In the genomic region with DNA sequence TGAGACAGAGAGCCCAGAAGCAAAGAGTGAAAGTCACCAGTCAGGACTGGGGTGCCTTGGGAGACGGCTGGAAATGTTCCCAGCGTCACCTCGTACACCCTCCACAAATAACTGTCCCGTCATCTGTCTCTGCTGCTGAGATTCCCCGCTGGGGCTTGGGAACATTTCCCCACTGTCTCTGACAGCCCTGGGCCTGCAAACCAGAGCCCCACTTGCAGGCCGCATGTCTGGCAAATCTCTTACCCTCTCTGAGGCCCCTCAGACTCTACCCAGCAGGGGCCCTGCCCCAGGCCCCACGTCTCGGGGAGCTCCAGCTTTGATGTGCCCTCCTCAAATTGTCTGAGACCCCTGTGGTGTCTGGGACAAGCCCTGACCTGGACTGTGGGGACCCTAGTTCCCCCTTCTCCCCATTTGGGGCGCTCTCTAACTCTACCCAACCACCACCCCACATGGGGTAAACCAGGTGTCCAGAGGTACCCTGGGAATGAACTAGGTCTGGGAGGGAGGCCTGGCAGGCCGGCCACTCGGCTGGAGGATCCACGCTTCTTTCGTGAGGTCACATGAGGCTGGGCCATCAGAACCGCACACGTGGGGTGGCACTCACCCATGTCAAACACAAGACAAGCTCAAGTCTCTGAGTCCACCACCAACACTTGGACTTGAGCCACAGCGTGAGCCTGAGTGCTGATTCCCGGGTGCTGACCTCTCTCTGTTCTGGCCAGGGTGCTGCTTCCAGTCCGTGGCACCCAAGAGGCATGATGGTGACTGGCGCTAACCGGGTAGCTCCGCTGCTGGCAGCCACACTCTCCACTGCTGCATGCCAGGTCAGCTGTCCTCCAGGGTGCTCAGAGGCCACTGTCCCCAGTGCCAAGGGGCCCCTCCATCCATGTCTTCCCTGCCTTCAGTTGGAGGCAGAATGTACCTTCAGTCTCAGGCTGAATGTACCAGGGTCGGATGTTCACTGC, we compare ENCODE assay signal across 24 cellular contexts. TPM values are rescaled to one million over a fixed set of nuclear protein-coding genes. Genes with fewer than 3 reads are reported as not detected.
"Had no signal": no experiment of that assay in that cellular context is flagged by ENCODE, and none has a peak within 500 bp of the region (broad histone marks: within the 10 kb centered on the region; RNA-seq: fewer than 3 reads in every experiment).

No MANE protein-coding gene starts in this region.

- H3K36me3 ChIP-seq: cardiac muscle cell, heart right ventricle, uterus had no signal

- H3K27me3 ChIP-seq: body of pancreas, testis, uterus had no signal

- H3K36me3 Mint-ChIP-seq: activated CD4-positive, alpha-beta memory T cell treated with anti-CD3 and anti-CD28 coated beads for 36 hours; activated naive CD4-positive, alpha-beta T cell treated with anti-CD3 and anti-CD28 coated beads, Interleukin-2, amount 10 ng/mL, durations not matched to agents 7 days and 5 days; memory B cell; WTC11 had no signal

- H3K9me3 ChIP-seq: body of pancreas, testis, uterus had no signal

- H3K4me1 Mint-ChIP-seq: activated CD4-positive, alpha-beta T cell treated with anti-CD3 and anti-CD28 coated beads for 36 hours; activated naive CD4-positive, alpha-beta T cell treated with anti-CD3 and anti-CD28 coated beads, Interleukin-2, amount 10 ng/mL, durations not matched to agents 7 days and 5 days; memory B cell had no signal

- DNase-seq: activated CD4-positive, alpha-beta memory T cell treated with anti-CD3 and anti-CD28 coated beads for 36 hours; activated CD4-positive, alpha-beta T cell treated with anti-CD3 and anti-CD28 coated beads for 36 hours; activated effector memory CD4-positive, alpha-beta T cell treated with anti-CD3 and anti-CD28 coated beads, Interleukin-2, amount 50 U/mL, for 16 hours; activated naive CD4-positive, alpha-beta T cell treated with anti-CD3 and anti-CD28 coated beads, Interleukin-2, amount 10 ng/mL, durations not matched to agents 7 days and 5 days; anterior cingulate cortex; body of pancreas; heart right ventricle; islet precursor cell; left cardiac atrium; retina; stimulated activated CD4-positive, alpha-beta T cell treated with anti-CD3 and anti-CD28 coated beads, Interleukin-4, amount 100 ng/mL, for 1 hour; T1000; testis; trophoblast cell had no signal

- H3K27ac Mint-ChIP-seq: activated CD4-positive, alpha-beta memory T cell treated with anti-CD3 and anti-CD28 coated beads for 36 hours; activated CD4-positive, alpha-beta T cell treated with anti-CD3 and anti-CD28 coated beads for 36 hours; activated naive CD4-positive, alpha-beta T cell treated with anti-CD3 and anti-CD28 coated beads, Interleukin-2, amount 10 ng/mL, durations not matched to agents 7 days and 5 days; memory B cell; progenitor cell of endocrine pancreas; T-helper 1 cell treated with Interleukin-12 subunit alpha and Interleukin-12 subunit beta and Interleukin-4 antibody, amounts not matched to agents 30 μg/mL and 1 μg/mL, for 36 hours; WTC11 had no signal

- H3K4me3 ChIP-seq: body of pancreas, cardiac muscle cell, heart right ventricle, testis, uterus had no signal

- H3K27ac ChIP-seq: body of pancreas, cardiac muscle cell, epithelial cell of prostate, heart right ventricle, testis, uterus had no signal

- H3K4me1 ChIP-seq: body of pancreas, heart right ventricle, testis, uterus had no signal

- H3K4me3 Mint-ChIP-seq: activated CD4-positive, alpha-beta memory T cell treated with anti-CD3 and anti-CD28 coated beads for 36 hours; activated CD4-positive, alpha-beta T cell treated with anti-CD3 and anti-CD28 coated beads for 36 hours; activated naive CD4-positive, alpha-beta T cell treated with anti-CD3 and anti-CD28 coated beads, Interleukin-2, amount 10 ng/mL, durations not matched to agents 7 days and 5 days; memory B cell; T-helper 1 cell treated with Interleukin-12 subunit alpha and Interleukin-12 subunit beta and Interleukin-4 antibody, amounts not matched to agents 30 μg/mL and 1 μg/mL, for 36 hours; WTC11 had no signal

- ATAC-seq: activated CD4-positive, alpha-beta T cell treated with anti-CD3 and anti-CD28 coated beads for 36 hours; body of pancreas; left cardiac atrium; WTC11 had no signal

- H3K9me3 Mint-ChIP-seq: activated CD4-positive, alpha-beta memory T cell treated with anti-CD3 and anti-CD28 coated beads for 36 hours; activated naive CD4-positive, alpha-beta T cell treated with anti-CD3 and anti-CD28 coated beads, Interleukin-2, amount 10 ng/mL, durations not matched to agents 7 days and 5 days; T-helper 1 cell treated with Interleukin-12 subunit alpha and Interleukin-12 subunit beta and Interleukin-4 antibody, amounts not matched to agents 30 μg/mL and 1 μg/mL, for 36 hours had no signal

- H3K27me3 Mint-ChIP-seq: activated CD4-positive, alpha-beta T cell treated with anti-CD3 and anti-CD28 coated beads for 36 hours had no signal

RNA-seq across cellular contexts. Expression of a gene that starts 59.8 kb away (rescaled TPM):
- total RNA-seq: activated CD4-positive, alpha-beta memory T cell treated with anti-CD3 and anti-CD28 coated beads for 36 hours; activated CD4-positive, alpha-beta T cell treated with anti-CD3 and anti-CD28 coated beads for 36 hours; chondrocyte; fibroblast of villous mesenchyme; osteoblast had no signal
- polyA plus RNA-seq: cardiac muscle cell had no signal
